Comparison of ENCODE assay signal across 15 cellular contexts in genomic region chr6:151676460-151676807, GRCh38.
DNase-seq lines count a peak whose midpoint lies in the region; ATAC-seq, FAIRE-seq and TF ChIP-seq lines count a peak whose summit lies in the region.
"Had no signal": no experiment of that assay in that cellular context is flagged by ENCODE, and none has a peak within 500 bp of the region (broad histone marks: within the 10 kb centered on the region; RNA-seq: fewer than 3 reads in every experiment).

No MANE protein-coding gene starts in this region.

- ATAC-seq in HepG2 (no peak), right lobe of liver (no peak), HG02885 (IDR thresholded peaks at IDR 0.05; ENCODE audit: poor library complexity, unreplicated experiment) (no peak), GM18498 (IDR thresholded peaks at IDR 0.05; ENCODE audit: unreplicated experiment) (no peak)

- H3K79me1 ChIP-seq in mesendoderm (ENCODE audit: low read length) = no peaks in the 10 kb centered on the region

- no peak for TF ChIP-seq CTCF in HepG2 (CRISPR knock-in tag; IDR thresholded peaks at IDR 0.05)
- TF ChIP-seq CTCF in right lobe of liver (IDR thresholded peaks at IDR 0.05) = no peak
- TF ChIP-seq CTCF in OCI-LY3 (IDR thresholded peaks at IDR 0.05; ENCODE audit: low read depth, low read length) = no peak

- POLR2A ChIA-PET in HepG2 (lab: Yijun Ruan, JAX) = interaction anchor here (1.0 kb wide), 1 partner anchor 40 kb away, joined by 3 read pairs; no protein-coding TSS in a partner anchor

- no peak for FAIRE-seq in HepG2 (lab: Jason Lieb, UNC)
- FAIRE-seq: A204.1, G401.6 had no signal

- DNase-seq in HepG2 (ENCODE audit: low spot score) (no peak), right lobe of liver (no peak), mesendoderm (peak; percentile 67), SKM-1 treated with dmso at 0.1 percent for 144 hours (lab: John Stamatoyannopoulos, UW; ENCODE audit: unreplicated experiment) (no peak), inferior parietal cortex (ENCODE audit: extremely low spot score) (no peak)

- H3K18ac ChIP-seq in mesendoderm (ENCODE audit: low read length) = no peak overlapping the region

- H3K9me3 ChIP-seq in HepG2 (ENCODE audit: low read length) = no peaks in the 10 kb centered on the region; the same call in 1 of the 2 replicates
- H3K9me3 ChIP-seq in right lobe of liver = no peaks in the 10 kb centered on the region
- H3K9me3 ChIP-seq in OCI-LY3 (ENCODE audit: insufficient read depth, low read length) = no peaks in the 10 kb centered on the region
- H3K9me3 ChIP-seq: BLaER1, Caco-2 had no signal

- intact Hi-C loops in HepG2 (cut with micrococcal nuclease; ENCODE audit: unreplicated experiment) (loop anchor here (5.0 kb wide), 1 partner anchor 681 kb away; no protein-coding TSS in a partner anchor), right lobe of liver (cut with DNase I) (no loop called here)

- no peak overlapping the region for H3K4me3 ChIP-seq in HepG2 (replicated peaks in 1 of 3; ENCODE audit: insufficient read depth in 1 of 3, low read depth in 2 of 3, low read length in 3 of 3)
- H3K4me3 ChIP-seq in right lobe of liver = no peak overlapping the region
- peak overlapping the region; percentile 74 for H3K4me3 ChIP-seq in OCI-LY3 (ENCODE audit: low read length)
- H3K4me3 ChIP-seq in mesendoderm (ENCODE audit: low read length) = no peak overlapping the region
- H3K4me3 ChIP-seq: BLaER1, GM23338 had no signal

- 55% methylated on average over 6 of the region's 6 CpGs for WGBS in HepG2 (ENCODE audit: low lambda C conversion rate)
- 47% methylated on average over 5 of the region's 6 CpGs for WGBS in right lobe of liver (ENCODE audit: insufficient coverage, low coverage, low lambda C conversion rate, missing lambda C conversion rate)
- no CpG with 5 or more reads among the region's 6 CpGs for WGBS in mesendoderm (ENCODE audit: extremely low coverage, insufficient coverage, low lambda C conversion rate)

- CTCF ChIA-PET in HepG2 (lab: Yijun Ruan, JAX; ENCODE audit: low intra/inter-chr PET ratio, low total read pairs) = interaction anchor here (1.1 to 1.7 kb wide), 3 partner anchors 29 to 592 kb away, joined by 5 to 7 read pairs (median 6); no protein-coding TSS in a partner anchor

- H2AFZ ChIP-seq in HepG2 (ENCODE audit: low read length) (no peak overlapping the region), OCI-LY3 (ENCODE audit: low read depth, low read length) (no peak overlapping the region)

- H3K27ac ChIP-seq in HepG2 (ENCODE audit: extremely low read length, insufficient read depth, low read length) (no peak overlapping the region), right lobe of liver (no peak overlapping the region), OCI-LY3 (ENCODE audit: low read length) (no peak overlapping the region), mesendoderm (ENCODE audit: low read depth, low read length) (no peak overlapping the region)
- H3K27ac ChIP-seq: 22Rv1, BLaER1, C4-2B had no signal

- H3K9ac ChIP-seq in HepG2 (ENCODE audit: insufficient read depth, low read depth, low read length) (no peak overlapping the region), OCI-LY3 (ENCODE audit: low read length) (no peak overlapping the region), mesendoderm (ENCODE audit: low read length) (no peak overlapping the region)
- H3K9ac ChIP-seq: BLaER1 had no signal

- H2BK5ac ChIP-seq in mesendoderm (ENCODE audit: low read length) = peak overlapping the region; percentile 12

- peak overlapping the region; percentile 51 for H3K56ac ChIP-seq in mesendoderm (ENCODE audit: low read length)

- no TSS peak for BruUV-seq in HepG2 (replicated peaks; lab: Mats Ljungman, UMichigan)

- H3K36me3 ChIP-seq in HepG2 (replicated peaks in 1 of 2; ENCODE audit: control insufficient read depth in 1 of 2, insufficient read depth in 2 of 2, low read length in 2 of 2) (no peaks in the 10 kb centered on the region), right lobe of liver (no peaks in the 10 kb centered on the region), OCI-LY3 (replicated peaks; ENCODE audit: low read depth, low read length) (no peaks in the 10 kb centered on the region), mesendoderm (ENCODE audit: control insufficient read depth, insufficient read depth, low read length) (no peaks in the 10 kb centered on the region)
- H3K36me3 ChIP-seq: BLaER1 had no signal

- in situ Hi-C loops in HepG2 (cut with HindIII; ENCODE audit: extremely low pct_ligation_motif_present, low pct_unique_long_range_greater_than_20kb) = loop anchor here (5.0 kb wide), 1 partner anchor 446 kb away; no protein-coding TSS in a partner anchor

- no peaks in the 10 kb centered on the region; a peak in 1 of 5 replicates for H3K27me3 ChIP-seq in HepG2 (ENCODE audit: control insufficient read depth in 1 of 2, insufficient read depth in 2 of 2, low read length in 2 of 2)
- H3K27me3 ChIP-seq in right lobe of liver = no peaks in the 10 kb centered on the region
- no peaks in the 10 kb centered on the region for H3K27me3 ChIP-seq in OCI-LY3 (ENCODE audit: low read depth, low read length)
- no peaks in the 10 kb centered on the region for H3K27me3 ChIP-seq in mesendoderm (ENCODE audit: insufficient read depth, low read length, poor library complexity)
- H3K27me3 ChIP-seq: BLaER1 had no signal

- H4K8ac ChIP-seq in mesendoderm (ENCODE audit: low read depth, low read length) = no peak overlapping the region

- TF ChIP-seq EP300 in HepG2 (IDR thresholded peaks at IDR 0.05; ENCODE audit: low read depth in 2 of 2, low read length in 2 of 2) (no peak), HepG2 (CRISPR knock-in tag; IDR thresholded peaks at IDR 0.05; ENCODE audit: borderline replicate concordance) (no peak)

- H3K4me1 ChIP-seq in HepG2 (ENCODE audit: insufficient read depth, low read length) = peaks cover 32% of the 10 kb centered on the region
- peaks cover 0 to 33% (median 11%) of the 10 kb centered on the region in 4 donors for H3K4me1 ChIP-seq in right lobe of liver
- peaks cover 19% of the 10 kb centered on the region for H3K4me1 ChIP-seq in OCI-LY3 (ENCODE audit: low read length)
- H3K4me1 ChIP-seq in mesendoderm (ENCODE audit: control insufficient read depth, low read depth, low read length) = peaks cover 2% of the 10 kb centered on the region
- H3K4me1 ChIP-seq: Caco-2 had no signal

- no peak overlapping the region for H4K5ac ChIP-seq in mesendoderm (ENCODE audit: low read length)

- no peak for TF ChIP-seq RAD21 in HepG2 (CRISPR knock-in tag; IDR thresholded peaks at IDR 0.05)

- no peak overlapping the region for H2AK5ac ChIP-seq in mesendoderm (ENCODE audit: low read length)

- no peak overlapping the region for H3K4ac ChIP-seq in mesendoderm (ENCODE audit: low read depth, low read length)

- H3K4me2 ChIP-seq in HepG2 (ENCODE audit: low read depth, low read length) (no peak overlapping the region), OCI-LY3 (ENCODE audit: low read length) (peak overlapping the region; percentile 94), mesendoderm (ENCODE audit: low read length) (no peak overlapping the region)
- H3K4me2 ChIP-seq: BLaER1, GM23338 had no signal

- H2BK120ac ChIP-seq in mesendoderm (ENCODE audit: low read depth, low read length) = no peak overlapping the region

- H2BK15ac ChIP-seq in mesendoderm (replicated peaks; ENCODE audit: low read depth) = no peak overlapping the region

- TF ChIP-seq POLR2A in HepG2 (IDR thresholded peaks at IDR 0.05; ENCODE audit: insufficient read depth in 1 of 2, low read depth in 2 of 2, low read length in 2 of 2) (no peak), right lobe of liver (IDR thresholded peaks at IDR 0.05) (no peak)

- H4K20me1 ChIP-seq in HepG2 (ENCODE audit: insufficient read depth, low read length) = no peaks in the 10 kb centered on the region
- H4K20me1 ChIP-seq in OCI-LY3 (ENCODE audit: insufficient read depth, low read length) = no peaks in the 10 kb centered on the region
- H4K20me1 ChIP-seq: BLaER1 had no signal

- H3K23ac ChIP-seq in mesendoderm (ENCODE audit: low read length) = no peak overlapping the region

- H3K79me2 ChIP-seq in HepG2 (ENCODE audit: insufficient read depth, low read length) = no peaks in the 10 kb centered on the region
- H3K79me2 ChIP-seq in OCI-LY3 (ENCODE audit: low read length) = no peaks in the 10 kb centered on the region
- H3K79me2 ChIP-seq in mesendoderm (ENCODE audit: control insufficient read depth, insufficient read depth, low read length) = no peaks in the 10 kb centered on the region

TF ChIP-seq in HepG2, 621 proteins besides CTCF, POLR2A, EP300 and RAD21:
- 0 out of 2 replicates have a peak, but pooled peaks have one; percentile 1 for TF ChIP-seq ZNF614 (CRISPR knock-in tag; IDR thresholded peaks at IDR 0.05; ENCODE audit: borderline replicate concordance)
- no peak for TF ChIP-seq ZNF256 (CRISPR knock-in tag; conservative IDR thresholded peaks at IDR 0.05)
